33 cellular contexts compared by ENCODE assay signal in genomic region chr3:150261418-150261817, GRCh38.
"Had no signal": no experiment of that assay in that cellular context is flagged by ENCODE, and none has a peak within 500 bp of the region (broad histone marks: within the 10 kb centered on the region; RNA-seq: fewer than 3 reads in every experiment).

No MANE protein-coding gene starts in this region.

- H3K4me3 ChIP-seq: MG63 had no signal

- H3K36me3 ChIP-seq: MG63 had no signal

- H3K9me3 ChIP-seq: MG63 had no signal

- DNase-seq: Karpas-422, Kasumi-1, MG63, MM.1S, MV-4-11, NCI-H1048, NCI-H1092, NCI-H1092 treated with DMSO at 0.1 percent for 48 hours, NCI-H1105, NCI-H1105 treated with DMSO at 0.1 percent for 48 hours, NCI-H1417 treated with DMSO at 0.1 percent for 48 hours, NCI-H1436, NCI-H1436 treated with DMSO at 0.1 percent for 48 hours, NCI-H1694, NCI-H1694 treated with DMSO at 0.1 percent for 48 hours, NCI-H187, NCI-H187 treated with DMSO at 0.1 percent for 48 hours, NCI-H1930, NCI-H2029, NCI-H2029 treated with DMSO at 0.1 percent for 48 hours, NCI-H2081, NCI-H2081 treated with DMSO at 0.1 percent for 48 hours, NCI-H2107, NCI-H2171, NCI-H2171 treated with DMSO at 0.1 percent for 48 hours, NCI-H2227 treated with DMSO at 0.1 percent for 48 hours, NCI-H226, NCI-H345, NCI-H446, NCI-H446 treated with DMSO at 0.1 percent for 48 hours, NCI-H510A, NCI-H510A treated with DMSO at 0.1 percent for 48 hours, NCI-H524 had no signal

- H3K27me3 ChIP-seq: MG63 had no signal
